Comparison of ENCODE assay signal across 1 cellular context in genomic region chr22:19688301-19689290, GRCh38.
TF ChIP-seq lines count a peak whose summit lies in the region.

No MANE protein-coding gene starts in this region.

TF ChIP-seq in H1, 55 proteins besides CTCF, POLR2A, EP300 and RAD21:
- TF ChIP-seq HDAC6 (IDR thresholded peaks at IDR 0.05; ENCODE audit: low read depth, low read length) (no peak), JUND (IDR thresholded peaks at IDR 0.05; ENCODE audit: low read length) (no peak), CBX8 (IDR thresholded peaks at IDR 0.05; ENCODE audit: borderline replicate concordance, low read depth, low read length) (no peak), TAF7 (optimal IDR thresholded peaks at IDR 0.05; ENCODE audit: borderline replicate concordance, low read depth, low read length) (no peak), SP1 (IDR thresholded peaks at IDR 0.05; ENCODE audit: low read depth, low read length) (no peak), ZNF274 (IDR thresholded peaks at IDR 0.05; ENCODE audit: borderline replicate concordance, extremely low read depth, low read length) (no peak), MAX (IDR thresholded peaks at IDR 0.05) (no peak), TEAD4 (IDR thresholded peaks at IDR 0.05; ENCODE audit: low read depth, low read length) (no peak), RXRA (IDR thresholded peaks at IDR 0.05; ENCODE audit: insufficient read depth, low read depth, low read length) (no peak), NRF1 (IDR thresholded peaks at IDR 0.05; ENCODE audit: low read depth, low read length) (no peak), CHD7 (IDR thresholded peaks at IDR 0.05; ENCODE audit: insufficient replicate concordance, low read length) (no peak), RBBP5 (IDR thresholded peaks at IDR 0.05; ENCODE audit: borderline replicate concordance, low read depth, low read length) (no peak), CHD2 (IDR thresholded peaks at IDR 0.05; ENCODE audit: low read length) (no peak), SAP30 (IDR thresholded peaks at IDR 0.05; ENCODE audit: insufficient read depth, insufficient replicate concordance, low read length) (no peak), HDAC2 (IDR thresholded peaks at IDR 0.05; ENCODE audit: borderline replicate concordance in 1 of 2, low read depth in 2 of 2, low read length in 2 of 2) (no peak)
